Comparison of ENCODE assay signal across 20 cellular contexts in the genomic region with DNA sequence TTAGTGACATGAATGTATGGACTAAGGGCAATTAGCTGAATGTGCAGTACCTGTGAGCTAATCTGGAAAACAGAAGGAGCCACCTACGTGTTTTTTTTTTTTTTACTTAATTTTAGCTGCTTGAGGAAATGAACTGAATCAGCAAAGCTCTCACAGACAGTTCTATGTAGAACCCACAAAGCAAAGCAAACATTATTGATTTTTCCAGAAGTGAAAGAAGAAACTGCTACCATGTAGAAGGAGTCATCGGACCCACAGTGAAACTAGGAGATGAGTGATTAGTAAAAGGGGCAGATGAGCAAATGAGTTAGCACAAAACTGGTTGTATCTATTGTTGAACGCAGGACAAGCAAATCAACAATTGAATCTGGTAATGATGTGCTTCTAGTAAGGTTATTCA.
DNase-seq lines count a peak whose midpoint lies in the region; ATAC-seq, FAIRE-seq and TF ChIP-seq lines count a peak whose summit lies in the region.
"Had no signal": no experiment of that assay in that cellular context is flagged by ENCODE, and none has a peak within 500 bp of the region (broad histone marks: within the 10 kb centered on the region; RNA-seq: fewer than 3 reads in every experiment).

No MANE protein-coding gene starts in this region.

- H3K4me1 ChIP-seq in A673 (ENCODE audit: insufficient read depth, low read length, poor library complexity, severe bottlenecking) = no peaks in the 10 kb centered on the region
- H3K4me1 ChIP-seq: A549, BE2C had no signal

- no peak overlapping the region for H3K4me3 ChIP-seq in A673 (ENCODE audit: low read depth, low read length, poor library complexity, severe bottlenecking)
- H3K4me3 ChIP-seq: A549 had no signal

- BruUV-seq in A673 (replicated peaks; lab: Mats Ljungman, UMichigan) = no TSS peak

- intact Hi-C loops in activated CD4-positive, alpha-beta T cell treated with anti-CD3 and anti-CD28 coated beads for 36 hours (cut with DNase I, micrococcal nuclease) = no loop called here
- intact Hi-C loops in A673 (cut with micrococcal nuclease; ENCODE audit: unreplicated experiment) = no loop called here

- H3K27ac ChIP-seq in A673 (ENCODE audit: low read depth, low read length, poor library complexity, severe bottlenecking) = no peak overlapping the region
- H3K27ac ChIP-seq: A549 had no signal

- DNase-seq in activated CD4-positive, alpha-beta T cell treated with anti-CD3 and anti-CD28 coated beads for 36 hours = no peak
- DNase-seq in activated CD4-positive, alpha-beta T cell treated with anti-CD3 and anti-CD28 coated beads, Interleukin-2, amount 50 U/mL, for 1 hour = no peak
- DNase-seq in NOMO-1 treated with dmso at 0.1 percent for 144 hours (lab: John Stamatoyannopoulos, UW; ENCODE audit: unreplicated experiment) (peak; percentile 33), type B pancreatic cell (ENCODE audit: extremely low spot score, unreplicated experiment) (no peak), A673 (ENCODE audit: low spot score) (no peak)
- DNase-seq: BE2C, EL, GF-D8, IMR-90, NCI-H1048, NCI-H1417 treated with DMSO at 0.1 percent for 48 hours, NCI-H187, NCI-H345, NCI-H524, NCI-H82 had no signal

- no peaks in the 10 kb centered on the region for H3K4me1 Mint-ChIP-seq in activated CD4-positive, alpha-beta T cell treated with anti-CD3 and anti-CD28 coated beads for 36 hours
- peaks cover 5% of the 10 kb centered on the region for H3K4me1 Mint-ChIP-seq in type B pancreatic cell (ENCODE audit: unreplicated experiment)

- no peaks in the 10 kb centered on the region for H3K9me3 ChIP-seq in A673 (ENCODE audit: low read depth, low read length, poor library complexity, severe bottlenecking)
- H3K9me3 ChIP-seq: A549, BE2C had no signal

- H3K9me3 Mint-ChIP-seq in activated CD4-positive, alpha-beta T cell treated with anti-CD3 and anti-CD28 coated beads for 36 hours (ENCODE audit: low read depth) = no peaks in the 10 kb centered on the region
- peaks cover 5% of the 10 kb centered on the region for H3K9me3 Mint-ChIP-seq in type B pancreatic cell

- POLR2A ChIA-PET in activated CD4-positive, alpha-beta T cell treated with anti-CD3 and anti-CD28 coated beads for 36 hours (lab: Charles Lee) = interaction anchor here (0.7 kb wide), 1 partner anchor 18 kb away, joined by 5 read pairs; no protein-coding TSS in a partner anchor
- POLR2A ChIA-PET in A673 (lab: Charles Lee; ENCODE audit: low non-redundant PET) = no interaction called here

- peaks cover 14% of the 10 kb centered on the region for H3K27me3 Mint-ChIP-seq in activated CD4-positive, alpha-beta T cell treated with anti-CD3 and anti-CD28 coated beads for 36 hours
- H3K27me3 Mint-ChIP-seq in type B pancreatic cell = no peaks in the 10 kb centered on the region

- TF ChIP-seq CTCF in type B pancreatic cell (conservative IDR thresholded peaks at IDR 0.05) (no peak), A673 (conservative IDR thresholded peaks at IDR 0.05; ENCODE audit: low read depth, low read length) (no peak)

- CTCF ChIA-PET in activated CD4-positive, alpha-beta T cell treated with anti-CD3 and anti-CD28 coated beads for 36 hours (lab: Charles Lee) = interaction anchor here (0.9 kb wide), 1 partner anchor 17 kb away, joined by 3 read pairs; no protein-coding TSS in a partner anchor
- CTCF ChIA-PET in A673 (lab: Charles Lee) = no interaction called here

- no peaks in the 10 kb centered on the region for H3K36me3 Mint-ChIP-seq in activated CD4-positive, alpha-beta T cell treated with anti-CD3 and anti-CD28 coated beads for 36 hours (ENCODE audit: low read depth)
- no peaks in the 10 kb centered on the region for H3K36me3 Mint-ChIP-seq in type B pancreatic cell

- FAIRE-seq in islet of Langerhans (lab: Jason Lieb, UNC) = peak; percentile 90
- FAIRE-seq: A549, HTR-8/SVneo had no signal

- no peaks in the 10 kb centered on the region for H3K36me3 ChIP-seq in A673 (ENCODE audit: insufficient read depth, low read length, poor library complexity, severe bottlenecking)
- H3K36me3 ChIP-seq: BE2C had no signal

- no peak overlapping the region for H3K27ac Mint-ChIP-seq in activated CD4-positive, alpha-beta T cell treated with anti-CD3 and anti-CD28 coated beads for 36 hours
- H3K27ac Mint-ChIP-seq in type B pancreatic cell = no peak overlapping the region

- H3K27me3 ChIP-seq in A673 (replicated peaks; ENCODE audit: insufficient read depth, low read depth, low read length, poor library complexity) = no peaks in the 10 kb centered on the region
- H3K27me3 ChIP-seq: BE2C had no signal

- peak; percentile 33 for ATAC-seq in activated CD4-positive, alpha-beta T cell treated with anti-CD3 and anti-CD28 coated beads for 36 hours
- ATAC-seq in GM18498 (IDR thresholded peaks at IDR 0.05; ENCODE audit: unreplicated experiment) = no peak
- ATAC-seq: A549, Panc1 had no signal

- no peak overlapping the region for H3K4me3 Mint-ChIP-seq in activated CD4-positive, alpha-beta T cell treated with anti-CD3 and anti-CD28 coated beads for 36 hours
- H3K4me3 Mint-ChIP-seq in type B pancreatic cell = no peak overlapping the region
